In the genomic region with DNA sequence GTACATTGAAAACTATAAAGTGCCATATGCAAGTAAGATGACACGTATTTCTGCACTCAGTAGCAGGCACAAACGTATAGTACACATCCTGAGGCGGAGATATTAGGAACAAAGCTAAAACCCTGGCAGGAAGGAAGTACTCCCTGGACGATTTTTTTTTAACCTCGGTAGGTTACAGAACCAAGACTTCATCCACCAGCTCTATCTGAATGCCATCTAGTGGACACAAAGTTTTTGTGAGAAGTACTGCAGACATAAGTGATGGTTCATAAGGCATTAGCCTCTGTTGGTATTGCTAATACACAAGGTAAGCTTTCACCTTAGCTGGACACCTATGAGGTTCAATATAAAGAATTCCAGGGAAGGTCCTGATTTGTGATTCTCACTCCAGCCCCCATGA, we compare ENCODE assay signal across 8 cellular contexts.
DNase-seq lines count a peak whose midpoint lies in the region; ATAC-seq, FAIRE-seq and TF ChIP-seq lines count a peak whose summit lies in the region.

No MANE protein-coding gene starts in this region.

- H3K27ac Mint-ChIP-seq in natural killer cell treated with Interleukin-12 subunit alpha and Interleukin-12 subunit beta and Interleukin-15 and Interleukin-18, amount 100 ng/mL, for 72 hours, result no peak overlapping the region
- H3K27ac Mint-ChIP-seq in activated naive CD4-positive, alpha-beta T cell treated with anti-CD3 and anti-CD28 coated beads, Interleukin-2, amount 10 ng/mL, durations not matched to agents 7 days and 5 days, result no peak overlapping the region

- H3K9me3 ChIP-seq in gastrocnemius medialis, result no peaks in the 10 kb centered on the region

- H3K4me1 ChIP-seq in gastrocnemius medialis, result peaks cover 0 to 16% of the 10 kb centered on the region in 2 donors

- no peaks in the 10 kb centered on the region for H3K9me3 Mint-ChIP-seq in natural killer cell treated with Interleukin-12 subunit alpha and Interleukin-12 subunit beta and Interleukin-15 and Interleukin-18, amount 100 ng/mL, for 72 hours
- no peaks in the 10 kb centered on the region for H3K9me3 Mint-ChIP-seq in activated naive CD4-positive, alpha-beta T cell treated with anti-CD3 and anti-CD28 coated beads, Interleukin-2, amount 10 ng/mL, durations not matched to agents 7 days and 5 days

- intact Hi-C loops in gastrocnemius medialis (cut with DNase I; ENCODE audit: low total_unique reads), result loop anchor here (1.0 to 10.0 kb wide), 2 partner anchors 44 to 162 kb away; no protein-coding TSS in a partner anchor

- no peak for FAIRE-seq in D721Med (lab: Jason Lieb, UNC)
- FAIRE-seq in H54 (lab: Jason Lieb, UNC), result peak; percentile 58

- DNase-seq in D721Med (ENCODE audit: insufficient read length, low spot score), result no peak
- no peak for DNase-seq in H54 (ENCODE audit: insufficient read length, low spot score)
- DNase-seq in NCI-H82 treated with DMSO at 0.1 percent for 48 hours (lab: John Stamatoyannopoulos, UW; ENCODE audit: unreplicated experiment), result peak; percentile 1
- no peak for DNase-seq in gastrocnemius medialis
- no peak for DNase-seq in natural killer cell treated with Interleukin-12 subunit alpha and Interleukin-12 subunit beta and Interleukin-15 and Interleukin-18, amount 100 ng/mL, for 72 hours (ENCODE audit: low spot score)
- no peak for DNase-seq in activated naive CD4-positive, alpha-beta T cell treated with anti-CD3 and anti-CD28 coated beads, Interleukin-2, amount 10 ng/mL, durations not matched to agents 7 days and 5 days

- H3K4me3 ChIP-seq in gastrocnemius medialis, result no peak overlapping the region

- ATAC-seq in esophagus mucosa (peak; percentile 60), gastrocnemius medialis (peak in 1 of 2 donors; percentile 51), GM21423 (IDR thresholded peaks at IDR 0.05; ENCODE audit: unreplicated experiment) (no peak)
- no peak for ATAC-seq in natural killer cell treated with Interleukin-12 subunit alpha and Interleukin-12 subunit beta and Interleukin-15 and Interleukin-18, amount 100 ng/mL, for 72 hours

- no peaks in the 10 kb centered on the region for H3K36me3 ChIP-seq in gastrocnemius medialis

- H3K27ac ChIP-seq in gastrocnemius medialis, result no peak overlapping the region

- peaks cover 0 to 15% of the 10 kb centered on the region in 2 donors for H3K27me3 Mint-ChIP-seq in natural killer cell treated with Interleukin-12 subunit alpha and Interleukin-12 subunit beta and Interleukin-15 and Interleukin-18, amount 100 ng/mL, for 72 hours
- no peaks in the 10 kb centered on the region for H3K27me3 Mint-ChIP-seq in activated naive CD4-positive, alpha-beta T cell treated with anti-CD3 and anti-CD28 coated beads, Interleukin-2, amount 10 ng/mL, durations not matched to agents 7 days and 5 days

- CTCF ChIA-PET in activated naive CD4-positive, alpha-beta T cell treated with anti-CD3 and anti-CD28 coated beads, Interleukin-2, amount 10 ng/mL, durations not matched to agents 7 days and 5 days (lab: Charles Lee), result interaction anchor here (0.7 to 3.2 kb wide), 9 partner anchors 8 to 1087 kb away, joined by 3 to 37 read pairs (median 5); no protein-coding TSS in a partner anchor

- no peak overlapping the region for H3K4me3 Mint-ChIP-seq in natural killer cell treated with Interleukin-12 subunit alpha and Interleukin-12 subunit beta and Interleukin-15 and Interleukin-18, amount 100 ng/mL, for 72 hours
- H3K4me3 Mint-ChIP-seq in activated naive CD4-positive, alpha-beta T cell treated with anti-CD3 and anti-CD28 coated beads, Interleukin-2, amount 10 ng/mL, durations not matched to agents 7 days and 5 days, result no peak overlapping the region

- no peaks in the 10 kb centered on the region for H3K36me3 Mint-ChIP-seq in natural killer cell treated with Interleukin-12 subunit alpha and Interleukin-12 subunit beta and Interleukin-15 and Interleukin-18, amount 100 ng/mL, for 72 hours
- no peaks in the 10 kb centered on the region for H3K36me3 Mint-ChIP-seq in activated naive CD4-positive, alpha-beta T cell treated with anti-CD3 and anti-CD28 coated beads, Interleukin-2, amount 10 ng/mL, durations not matched to agents 7 days and 5 days

- TF ChIP-seq POLR2A in H54 (IDR thresholded peaks at IDR 0.05; ENCODE audit: low read depth, low read length) (no peak), gastrocnemius medialis (IDR thresholded peaks at IDR 0.05) (no peak)

- TF ChIP-seq CTCF in D721Med (IDR thresholded peaks at IDR 0.05; ENCODE audit: insufficient read depth, missing control alignments) (peak; percentile 9), gastrocnemius medialis (IDR thresholded peaks at IDR 0.05 in 4 of 5, conservative IDR thresholded peaks at IDR 0.05 in 1 of 5) (peak in 3 of 5 experiments; percentile 13 to 32 (median 28))

- H3K27me3 ChIP-seq in gastrocnemius medialis, result no peaks in the 10 kb centered on the region

- H3K4me1 Mint-ChIP-seq in natural killer cell treated with Interleukin-12 subunit alpha and Interleukin-12 subunit beta and Interleukin-15 and Interleukin-18, amount 100 ng/mL, for 72 hours (ENCODE audit: low read depth in 2 of 2), result no peaks in the 10 kb centered on the region
- no peaks in the 10 kb centered on the region for H3K4me1 Mint-ChIP-seq in activated naive CD4-positive, alpha-beta T cell treated with anti-CD3 and anti-CD28 coated beads, Interleukin-2, amount 10 ng/mL, durations not matched to agents 7 days and 5 days

- in situ Hi-C loops in gastrocnemius medialis (cut with MboI; ENCODE audit: low sequenced_read_pairs in 4 of 4), result no loop called here
